ENCODE assay signal across 25 cellular contexts in the genomic region with DNA sequence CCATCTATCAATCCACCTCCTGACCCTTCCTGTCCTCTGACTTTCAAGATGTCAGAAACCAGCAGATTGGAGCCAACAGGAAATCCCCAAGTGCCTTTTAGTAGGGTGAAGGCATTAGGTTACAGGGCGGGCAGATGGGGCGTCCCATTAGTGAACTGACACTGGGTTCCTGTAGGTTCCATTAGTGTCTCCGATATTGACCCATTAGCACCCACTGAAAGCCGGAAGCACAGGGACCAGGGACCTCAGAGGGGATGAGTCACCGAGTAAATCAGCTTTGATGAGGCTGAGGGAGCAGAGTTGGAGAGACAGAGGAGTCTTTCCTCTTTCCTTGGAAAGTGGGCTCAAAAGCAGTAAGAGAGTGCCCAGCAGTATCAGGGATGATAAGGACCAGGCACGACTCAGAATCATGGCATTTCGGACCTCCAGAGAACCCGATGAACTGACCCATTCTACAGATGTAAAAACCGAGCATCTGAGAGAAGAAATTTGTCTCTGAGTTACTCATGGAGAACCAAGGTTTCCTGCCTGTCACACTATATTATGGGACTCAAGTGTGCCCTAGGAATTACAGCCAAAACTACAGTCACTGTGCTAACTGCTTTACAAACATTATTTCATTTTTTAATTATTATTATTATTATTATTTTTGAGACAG. TPM values are rescaled to one million over a fixed set of nuclear protein-coding genes. Genes with fewer than 3 reads are reported as not detected.
A peak's percentile ranks its signal among the peaks of the same experiment; 100 is the strongest.
DNase-seq lines count a peak whose midpoint lies in the region; ATAC-seq, FAIRE-seq and TF ChIP-seq lines count a peak whose summit lies in the region.
"Had no signal": no experiment of that assay in that cellular context is flagged by ENCODE, and none has a peak within 500 bp of the region (broad histone marks: within the 10 kb centered on the region; RNA-seq: fewer than 3 reads in every experiment).

No MANE protein-coding gene starts in this region.

- H4K20me1 ChIP-seq in astrocyte (ENCODE audit: insufficient read depth, low read length): no peaks in the 10 kb centered on the region
- no peaks in the 10 kb centered on the region for H4K20me1 ChIP-seq in osteoblast (ENCODE audit: insufficient read depth, low read length)

- peaks cover 3% of the 10 kb centered on the region for H3K27me3 Mint-ChIP-seq in astrocyte (ENCODE audit: low read depth, unreplicated experiment)
- peaks cover 18% of the 10 kb centered on the region for H3K27me3 Mint-ChIP-seq in activated T-cell treated with anti-CD3 and anti-CD28 coated beads, Interleukin-2, amount 50 U/mL, for 72 hours (ENCODE audit: low read depth)

- no peak for TF ChIP-seq CTCF in astrocyte (IDR thresholded peaks at IDR 0.05; ENCODE audit: insufficient read depth, low read depth, low read length)
- TF ChIP-seq CTCF in osteoblast (IDR thresholded peaks at IDR 0.05; ENCODE audit: extremely low read depth, low read depth, low read length): no peak

- H3K9me3 Mint-ChIP-seq in astrocyte (ENCODE audit: unreplicated experiment): peaks cover 13% of the 10 kb centered on the region
- peaks cover 1 to 4% of the 10 kb centered on the region in 2 donors for H3K9me3 Mint-ChIP-seq in activated T-cell treated with anti-CD3 and anti-CD28 coated beads, Interleukin-2, amount 50 U/mL, for 72 hours

- H3K27me3 ChIP-seq in astrocyte (ENCODE audit: insufficient read depth, low read length): no peaks in the 10 kb centered on the region
- H3K27me3 ChIP-seq in osteoblast (ENCODE audit: insufficient read depth, low read length): no peaks in the 10 kb centered on the region
- H3K27me3 ChIP-seq: adrenal gland, cardiac muscle cell had no signal

- no peak overlapping the region for H3K4me3 ChIP-seq in astrocyte (ENCODE audit: insufficient read depth, low read depth, low read length)
- no peak overlapping the region for H3K4me3 ChIP-seq in osteoblast (ENCODE audit: insufficient read depth, low read length)
- H3K4me3 ChIP-seq: adrenal gland, cardiac muscle cell, GM23338 had no signal

- H3K4me3 Mint-ChIP-seq in astrocyte (ENCODE audit: unreplicated experiment): no peak overlapping the region
- no peak overlapping the region for H3K4me3 Mint-ChIP-seq in activated T-cell treated with anti-CD3 and anti-CD28 coated beads, Interleukin-2, amount 50 U/mL, for 72 hours
- H3K4me3 Mint-ChIP-seq: activated B cell treated with CpG ODN at 0.5 μM for 24 hours, GM23338 had no signal

- H3K9me3 ChIP-seq in astrocyte (ENCODE audit: insufficient read depth, low read depth, low read length) (peaks cover 11% of the 10 kb centered on the region), osteoblast (ENCODE audit: low read depth, low read length) (no peaks in the 10 kb centered on the region)
- H3K9me3 ChIP-seq: adrenal gland had no signal

- H2AFZ ChIP-seq in astrocyte (ENCODE audit: low read depth, low read length): no peak overlapping the region
- peak overlapping the region; percentile 63 for H2AFZ ChIP-seq in osteoblast (ENCODE audit: low read length)
- H2AFZ ChIP-seq: GM23338 had no signal

- FAIRE-seq in astrocyte (lab: Jason Lieb, UNC): no peak

- DNase-seq in EL (peak; percentile 38), LoVo (ENCODE audit: low spot score) (peak; percentile 52), astrocyte (ENCODE audit: low read depth) (no peak), osteoblast (ENCODE audit: insufficient read length, low spot score, missing footprints) (no peak), NCI-H1417 treated with DMSO at 0.1 percent for 48 hours (lab: John Stamatoyannopoulos, UW) (no peak), NCI-H187 treated with DMSO at 0.1 percent for 48 hours (lab: John Stamatoyannopoulos, UW) (no peak)
- DNase-seq in activated T-cell treated with anti-CD3 and anti-CD28 coated beads, Interleukin-2, amount 50 U/mL, for 72 hours: no peak
- DNase-seq: activated B cell treated with CpG ODN at 0.5 μM for 24 hours; activated CD4-positive, alpha-beta T cell treated with anti-CD3 and anti-CD28 coated beads, Interleukin-2, amount 50 U/mL, for 48 hours; activated gamma-delta T cell treated with Interleukin-2 at 50 U/mL for 16 hours; adrenal gland; AML-193; dermis blood vessel endothelial cell; foreskin melanocyte; kidney glomerular epithelial cell; NCI-H146; NCI-H2171 treated with DMSO at 0.1 percent for 48 hours; NCI-H748 treated with DMSO at 0.1 percent for 48 hours; retina; T-helper 2 cell had no signal

- no peak overlapping the region for H3K27ac ChIP-seq in astrocyte (ENCODE audit: low read depth, low read length)
- no peak overlapping the region for H3K27ac ChIP-seq in osteoblast (ENCODE audit: low read depth, low read length)
- H3K27ac ChIP-seq: adrenal gland, cardiac muscle cell, epithelial cell of prostate had no signal

- no peak overlapping the region for H3K9ac ChIP-seq in astrocyte (ENCODE audit: low read length)

- no peak overlapping the region for H3K27ac Mint-ChIP-seq in astrocyte (ENCODE audit: unreplicated experiment)
- no peak overlapping the region for H3K27ac Mint-ChIP-seq in activated T-cell treated with anti-CD3 and anti-CD28 coated beads, Interleukin-2, amount 50 U/mL, for 72 hours
- H3K27ac Mint-ChIP-seq: activated B cell treated with CpG ODN at 0.5 μM for 24 hours, GM23338 had no signal

- ATAC-seq in GM19467 (IDR thresholded peaks at IDR 0.05; ENCODE audit: unreplicated experiment): no peak
- ATAC-seq in activated T-cell treated with anti-CD3 and anti-CD28 coated beads, Interleukin-2, amount 50 U/mL, for 72 hours (replicated peaks in 1 of 2): no peak
- ATAC-seq: GM23338 had no signal

- no peaks in the 10 kb centered on the region for H3K36me3 ChIP-seq in astrocyte (ENCODE audit: insufficient read depth, low read length)
- H3K36me3 ChIP-seq in osteoblast (ENCODE audit: insufficient read depth, low read length): no peaks in the 10 kb centered on the region
- H3K36me3 ChIP-seq: adrenal gland, cardiac muscle cell had no signal

- no peaks in the 10 kb centered on the region for H3K36me3 Mint-ChIP-seq in astrocyte (ENCODE audit: low read depth, unreplicated experiment)
- peaks cover 3 to 4% of the 10 kb centered on the region in 2 donors for H3K36me3 Mint-ChIP-seq in activated T-cell treated with anti-CD3 and anti-CD28 coated beads, Interleukin-2, amount 50 U/mL, for 72 hours (ENCODE audit: insufficient read depth in 2 of 2)

- peaks cover 5% of the 10 kb centered on the region for H3K4me1 ChIP-seq in astrocyte (ENCODE audit: insufficient read depth, low read length)
- peaks cover 21% of the 10 kb centered on the region for H3K4me1 ChIP-seq in osteoblast (ENCODE audit: insufficient read depth, low read length)
- H3K4me1 ChIP-seq: adrenal gland had no signal

- H3K4me1 Mint-ChIP-seq in astrocyte (ENCODE audit: low read depth, unreplicated experiment): no peaks in the 10 kb centered on the region
- no peaks in the 10 kb centered on the region for H3K4me1 Mint-ChIP-seq in activated T-cell treated with anti-CD3 and anti-CD28 coated beads, Interleukin-2, amount 50 U/mL, for 72 hours (ENCODE audit: low read depth)

- H3K79me2 ChIP-seq in astrocyte (ENCODE audit: insufficient read depth, low read length): no peaks in the 10 kb centered on the region
- H3K79me2 ChIP-seq in osteoblast (ENCODE audit: insufficient read depth, low read length): no peaks in the 10 kb centered on the region

- H3K4me2 ChIP-seq in astrocyte (ENCODE audit: low read length): peak overlapping the region; percentile 6
- no peak overlapping the region for H3K4me2 ChIP-seq in osteoblast (ENCODE audit: insufficient read depth, low read length)
- H3K4me2 ChIP-seq: GM23338 had no signal

RNA-seq across cellular contexts. Expression of a gene that starts 47.2 kb away (rescaled TPM):
- 0.53 TPM in 1 of 2 replicates, not detected in the other for total RNA-seq in astrocyte
- total RNA-seq in osteoblast: not detected in 2 replicates
- total RNA-seq in activated T-cell treated with anti-CD3 and anti-CD28 coated beads, Interleukin-2, amount 50 U/mL, for 72 hours: not detected
- total RNA-seq: activated B cell treated with CpG ODN at 0.5 μM for 24 hours, cardiac muscle cell, dermis blood vessel endothelial cell, subcutaneous adipose tissue had no signal

Comparison
In these comparisons a context has a peak if more than half of its experiments do, and no peak if none do; other contexts are left out.
1. DNase-seq: peak in EL (single experiment) and LoVo (single experiment); none in astrocyte (single experiment), osteoblast (single experiment), NCI-H1417 treated with DMSO at 0.1 percent for 48 hours (single experiment), activated T-cell treated with anti-CD3 and anti-CD28 coated beads, Interleukin-2, amount 50 U/mL, for 72 hours (0 of 2) and NCI-H187 treated with DMSO at 0.1 percent for 48 hours (single experiment).